ENCODE assay signal across 16 cellular contexts in genomic region chr4:13329963-13330362, GRCh38.
DNase-seq lines count a peak whose midpoint lies in the region; ATAC-seq and TF ChIP-seq lines count a peak whose summit lies in the region.
"Had no signal": no experiment of that assay in that cellular context is flagged by ENCODE, and none has a peak within 500 bp of the region (broad histone marks: within the 10 kb centered on the region; RNA-seq: fewer than 3 reads in every experiment).

No MANE protein-coding gene starts in this region.

- H3K9me3 ChIP-seq in MG63 (no peaks in the 10 kb centered on the region), adipocyte (ENCODE audit: control insufficient read depth, low read length) (no peaks in the 10 kb centered on the region), left lung (no peaks in the 10 kb centered on the region)
- H3K9me3 ChIP-seq: right atrium auricular region had no signal

- TF ChIP-seq CTCF in left lung (IDR thresholded peaks at IDR 0.05): no peak

- H3K4me3 ChIP-seq in MG63 (no peak overlapping the region), adipocyte (ENCODE audit: low read length) (no peak overlapping the region), left lung (no peak overlapping the region)
- H3K4me3 ChIP-seq: right atrium auricular region, SK-N-MC had no signal

- no peak overlapping the region for H3K27ac ChIP-seq in left lung
- H3K27ac ChIP-seq: right atrium auricular region, SK-N-MC had no signal

- no peak for ATAC-seq in left lung
- ATAC-seq in Right ventricle myocardium superior (ENCODE audit: poor library complexity): no peak
- ATAC-seq: activated T-helper 17 cell treated with anti-CD3 and anti-CD28 coated beads, Interleukin-2, amount 50 U/mL, for 72 hours; naive thymus-derived CD4-positive, alpha-beta T cell had no signal

- H3K27me3 ChIP-seq in MG63 (no peaks in the 10 kb centered on the region), adipocyte (replicated peaks; ENCODE audit: control insufficient read depth, insufficient read depth, low read length) (no peaks in the 10 kb centered on the region), left lung (no peaks in the 10 kb centered on the region)
- H3K27me3 ChIP-seq: right atrium auricular region had no signal

- no peak overlapping the region for H3K9ac ChIP-seq in adipocyte (ENCODE audit: low read length)

- H3K4me1 ChIP-seq in adipocyte (ENCODE audit: control insufficient read depth, insufficient read depth, low read length) (peaks cover 9% of the 10 kb centered on the region), left lung (no peaks in the 10 kb centered on the region)
- H3K4me1 ChIP-seq: right atrium auricular region had no signal

- DNase-seq in GM04504 (ENCODE audit: low read depth): peak; percentile 28
- DNase-seq in MG63: peak; percentile 36
- DNase-seq in adipocyte (ENCODE audit: low read depth): peak; percentile 17
- peak; percentile 13 for DNase-seq in inferior parietal cortex (ENCODE audit: extremely low spot score)
- no peak for DNase-seq in left lung
- DNase-seq in COLO829 (ENCODE audit: low spot score): no peak
- DNase-seq in Right ventricle myocardium superior: no peak
- DNase-seq in NCI-H1694 treated with DMSO at 0.1 percent for 48 hours (lab: John Stamatoyannopoulos, UW): no peak
- DNase-seq: erythroblast; islet precursor cell; KG1; naive thymus-derived CD4-positive, alpha-beta T cell; NCI-H510A treated with DMSO at 0.1 percent for 48 hours had no signal

- intact Hi-C loops in left lung (cut with DNase I) (no loop called here), Right ventricle myocardium superior (cut with DNase I) (no loop called here)

- H3K36me3 ChIP-seq in MG63 (no peaks in the 10 kb centered on the region), adipocyte (ENCODE audit: control insufficient read depth, insufficient read depth, low read length, severe bottlenecking) (no peaks in the 10 kb centered on the region), left lung (no peaks in the 10 kb centered on the region)
- H3K36me3 ChIP-seq: right atrium auricular region had no signal

Comparison
In these comparisons a context has a peak if more than half of its experiments do, and no peak if none do; other contexts are left out.
1. DNase-seq: peak in GM04504 (single experiment), MG63 (single experiment), adipocyte (single experiment) and inferior parietal cortex (single experiment); none in left lung (0 of 2), COLO829 (single experiment), Right ventricle myocardium superior (single experiment) and NCI-H1694 treated with DMSO at 0.1 percent for 48 hours (single experiment).